35 cellular contexts compared by ENCODE assay signal in genomic region chr6:164700497-164700896, GRCh38.
"Had no signal": no experiment of that assay in that cellular context is flagged by ENCODE, and none has a peak within 500 bp of the region (broad histone marks: within the 10 kb centered on the region; RNA-seq: fewer than 3 reads in every experiment).

No MANE protein-coding gene starts in this region.

- H3K27me3 ChIP-seq: MG63 had no signal

- DNase-seq: Kasumi-1, MG63, MM.1S, MV-4-11, NCI-H1048, NCI-H1092, NCI-H1092 treated with DMSO at 0.1 percent for 48 hours, NCI-H1105, NCI-H1105 treated with DMSO at 0.1 percent for 48 hours, NCI-H1417, NCI-H1417 treated with DMSO at 0.1 percent for 48 hours, NCI-H1436, NCI-H1436 treated with DMSO at 0.1 percent for 48 hours, NCI-H146, NCI-H1694, NCI-H1694 treated with DMSO at 0.1 percent for 48 hours, NCI-H187, NCI-H187 treated with DMSO at 0.1 percent for 48 hours, NCI-H1930, NCI-H2029, NCI-H2029 treated with DMSO at 0.1 percent for 48 hours, NCI-H2081, NCI-H2081 treated with DMSO at 0.1 percent for 48 hours, NCI-H2107, NCI-H2171, NCI-H2171 treated with DMSO at 0.1 percent for 48 hours, NCI-H2227 treated with DMSO at 0.1 percent for 48 hours, NCI-H226, NCI-H345, NCI-H446, NCI-H446 treated with DMSO at 0.1 percent for 48 hours, NCI-H510A, NCI-H510A treated with DMSO at 0.1 percent for 48 hours, NCI-H524, NCI-H524 treated with DMSO at 0.1 percent for 48 hours had no signal

- H3K4me3 ChIP-seq: MG63 had no signal

- H3K36me3 ChIP-seq: MG63 had no signal

- H3K9me3 ChIP-seq: MG63 had no signal
